16 cellular contexts compared by ENCODE assay signal in the genomic region with DNA sequence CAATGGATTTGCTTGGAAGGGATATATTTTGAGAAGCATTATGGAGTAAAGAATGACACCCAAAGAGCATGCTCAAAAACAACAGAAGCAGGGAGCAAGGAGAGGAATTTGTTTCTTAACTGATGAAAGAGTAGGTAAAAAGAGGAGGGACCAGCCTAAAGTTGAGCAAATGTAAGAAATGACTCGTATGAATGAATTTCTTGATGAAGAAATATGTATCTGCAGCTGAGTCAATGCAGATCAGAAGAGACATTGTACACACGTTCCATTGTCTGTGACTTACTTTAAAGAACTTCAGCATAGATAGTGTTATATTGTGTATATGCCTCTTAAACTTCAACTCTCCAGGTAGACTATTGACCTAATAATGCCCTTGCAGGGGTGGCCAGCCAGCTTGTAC.
"Had no signal": no experiment of that assay in that cellular context is flagged by ENCODE, and none has a peak within 500 bp of the region (broad histone marks: within the 10 kb centered on the region; RNA-seq: fewer than 3 reads in every experiment).

No MANE protein-coding gene starts in this region.

- H3K27me3 ChIP-seq: gastroesophageal sphincter, ovary, spleen, testis, upper lobe of left lung had no signal

- DNase-seq: activated CD4-positive, alpha-beta T cell treated with anti-CD3 and anti-CD28 coated beads, Interleukin-2, amount 10 ng/mL, durations not matched to agents 7 days and 5 days; activated CD8-positive, alpha-beta memory T cell treated with anti-CD3 and anti-CD28 coated beads, Interleukin-2, amount 50 U/mL, for 48 hours; activated gamma-delta T cell; activated T-cell treated with anti-CD3 and anti-CD28 coated beads, Interleukin-2, amount 50 U/mL, for 72 hours; endodermal cell; islet precursor cell; naive B cell; ovary; spleen; stimulated activated naive CD8-positive, alpha-beta T cell treated with anti-CD3 and anti-CD28 coated beads, Interleukin-15, amount 100 ng/mL, for 72 hours; SW 1271; testis; upper lobe of left lung had no signal

- H3K4me1 ChIP-seq: gastroesophageal sphincter, spleen, testis, upper lobe of left lung had no signal

- H3K4me3 ChIP-seq: gastroesophageal sphincter, ovary, spleen, testis, upper lobe of left lung had no signal

- H3K27ac ChIP-seq: gastroesophageal sphincter, ovary, spleen, testis, upper lobe of left lung had no signal

- H3K36me3 Mint-ChIP-seq: activated naive CD4-positive, alpha-beta T cell treated with anti-CD3 and anti-CD28 coated beads, Interleukin-2, amount 50 U/mL, for 72 hours; naive B cell had no signal

- H3K9me3 Mint-ChIP-seq: activated CD4-positive, alpha-beta T cell treated with anti-CD3 and anti-CD28 coated beads, Interleukin-2, amount 10 ng/mL, durations not matched to agents 7 days and 5 days; activated naive CD4-positive, alpha-beta T cell treated with anti-CD3 and anti-CD28 coated beads, Interleukin-2, amount 50 U/mL, for 72 hours; activated T-cell treated with anti-CD3 and anti-CD28 coated beads, Interleukin-2, amount 50 U/mL, for 72 hours; stimulated activated naive CD8-positive, alpha-beta T cell treated with anti-CD3 and anti-CD28 coated beads, Interleukin-15, amount 100 ng/mL, for 72 hours had no signal

- H3K27ac Mint-ChIP-seq: activated CD4-positive, alpha-beta T cell treated with anti-CD3 and anti-CD28 coated beads, Interleukin-2, amount 10 ng/mL, durations not matched to agents 7 days and 5 days; activated naive CD4-positive, alpha-beta T cell treated with anti-CD3 and anti-CD28 coated beads, Interleukin-2, amount 50 U/mL, for 72 hours; activated T-cell treated with anti-CD3 and anti-CD28 coated beads, Interleukin-2, amount 50 U/mL, for 72 hours; endodermal cell; naive B cell; stimulated activated naive CD8-positive, alpha-beta T cell treated with anti-CD3 and anti-CD28 coated beads, Interleukin-15, amount 100 ng/mL, for 72 hours had no signal

- H3K4me3 Mint-ChIP-seq: activated CD4-positive, alpha-beta T cell treated with anti-CD3 and anti-CD28 coated beads, Interleukin-2, amount 10 ng/mL, durations not matched to agents 7 days and 5 days; activated T-cell treated with anti-CD3 and anti-CD28 coated beads, Interleukin-2, amount 50 U/mL, for 72 hours; endodermal cell; naive B cell; stimulated activated naive CD8-positive, alpha-beta T cell treated with anti-CD3 and anti-CD28 coated beads, Interleukin-15, amount 100 ng/mL, for 72 hours had no signal

- H3K9me3 ChIP-seq: gastroesophageal sphincter, ovary, testis, upper lobe of left lung had no signal

- H3K4me1 Mint-ChIP-seq: activated CD4-positive, alpha-beta T cell treated with anti-CD3 and anti-CD28 coated beads, Interleukin-2, amount 10 ng/mL, durations not matched to agents 7 days and 5 days; naive B cell; stimulated activated naive CD8-positive, alpha-beta T cell treated with anti-CD3 and anti-CD28 coated beads, Interleukin-15, amount 100 ng/mL, for 72 hours had no signal

- H3K36me3 ChIP-seq: gastroesophageal sphincter, ovary, spleen, upper lobe of left lung had no signal

- ATAC-seq: activated naive CD4-positive, alpha-beta T cell treated with anti-CD3 and anti-CD28 coated beads, Interleukin-2, amount 50 U/mL, for 72 hours; activated T-cell treated with anti-CD3 and anti-CD28 coated beads, Interleukin-2, amount 50 U/mL, for 72 hours; gastroesophageal sphincter; sciatic nerve; stimulated activated naive CD8-positive, alpha-beta T cell treated with anti-CD3 and anti-CD28 coated beads, Interleukin-15, amount 100 ng/mL, for 72 hours had no signal

- H3K27me3 Mint-ChIP-seq: activated CD4-positive, alpha-beta T cell treated with anti-CD3 and anti-CD28 coated beads, Interleukin-2, amount 10 ng/mL, durations not matched to agents 7 days and 5 days; naive B cell; stimulated activated naive CD8-positive, alpha-beta T cell treated with anti-CD3 and anti-CD28 coated beads, Interleukin-15, amount 100 ng/mL, for 72 hours had no signal
